Comparison of ENCODE assay signal across 24 cellular contexts in genomic region chr1:163959622-163960021, GRCh38.
"Had no signal": no experiment of that assay in that cellular context is flagged by ENCODE, and none has a peak within 500 bp of the region (broad histone marks: within the 10 kb centered on the region; RNA-seq: fewer than 3 reads in every experiment).

No MANE protein-coding gene starts in this region.

- H3K27ac Mint-ChIP-seq: T-helper 17 cell; T-helper 2 cell treated with Interferon-gamma antibody and Interleukin-4, amounts not matched to agents 5 μg/mL and 100 μg/mL, for 36 hours had no signal

- ATAC-seq: Panc1, PC-3, SK-N-SH treated with all-trans-retinoic acid at 6 μM for 48 hours, T-helper 17 cell had no signal

- H3K9me3 ChIP-seq: SJCRH30 had no signal

- H3K4me3 Mint-ChIP-seq: IgD-negative memory B cell; T-helper 17 cell; T-helper 2 cell treated with Interferon-gamma antibody and Interleukin-4, amounts not matched to agents 5 μg/mL and 100 μg/mL, for 36 hours had no signal

- H3K36me3 Mint-ChIP-seq: IgD-negative memory B cell had no signal

- H3K4me1 Mint-ChIP-seq: IgD-negative memory B cell, T-helper 17 cell had no signal

- H3K27me3 Mint-ChIP-seq: IgD-negative memory B cell, T-helper 17 cell had no signal

- H3K4me1 ChIP-seq: SJCRH30 had no signal

- H3K27me3 ChIP-seq: SJCRH30 had no signal

- H3K36me3 ChIP-seq: SJCRH30 had no signal

- DNase-seq: Karpas-422; KG1; MM.1S; NCI-H1092 treated with DMSO at 0.1 percent for 48 hours; NCI-H1417 treated with DMSO at 0.1 percent for 48 hours; NCI-H146; NCI-H1694 treated with DMSO at 0.1 percent for 48 hours; NCI-H1930; NCI-H2081; NCI-H2227 treated with DMSO at 0.1 percent for 48 hours; NCI-H524; NCI-H526 treated with DMSO at 0.1 percent for 48 hours; NCI-H774; NK-92 treated with Interleukin-12 subunit alpha and Interleukin-12 subunit beta, amount 100 ng/mL, for 24 hours; PC-3; SHP77 treated with DMSO at 0.1 percent for 48 hours; SJCRH30; T-helper 1 cell; T-helper 17 cell had no signal

- H3K27ac ChIP-seq: RWPE1, SJCRH30 had no signal

- H3K4me3 ChIP-seq: SJCRH30 had no signal
